ENCODE assay signal across 1 cellular context in the genomic region with DNA sequence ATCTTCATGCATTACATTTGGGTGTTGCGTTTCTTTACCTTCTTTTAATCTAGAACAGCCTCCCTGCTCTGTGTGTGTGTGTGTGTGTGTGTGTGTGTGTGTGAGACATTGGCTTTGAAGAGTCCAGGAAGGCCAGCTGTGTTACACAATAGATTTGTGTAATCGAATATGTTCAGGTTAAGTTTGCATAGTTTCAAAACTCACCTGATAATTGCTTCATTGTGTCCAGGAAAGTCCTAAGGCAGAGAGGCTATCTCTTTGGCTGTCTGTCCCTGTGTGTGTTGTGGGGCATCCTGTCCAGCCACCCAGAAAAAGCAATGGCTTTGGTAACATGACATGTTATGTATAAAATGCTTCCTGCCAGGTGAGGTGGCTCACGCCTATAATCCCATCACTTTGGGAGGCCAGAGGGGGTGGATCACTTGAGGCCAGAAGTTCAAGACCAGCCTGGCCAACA.
TF ChIP-seq lines count a peak whose summit lies in the region.

No MANE protein-coding gene starts in this region.

TF ChIP-seq in HepG2, 621 proteins besides CTCF, POLR2A, EP300 and RAD21 (continued from another document and continues in another):
- TF ChIP-seq, protein P1, sequence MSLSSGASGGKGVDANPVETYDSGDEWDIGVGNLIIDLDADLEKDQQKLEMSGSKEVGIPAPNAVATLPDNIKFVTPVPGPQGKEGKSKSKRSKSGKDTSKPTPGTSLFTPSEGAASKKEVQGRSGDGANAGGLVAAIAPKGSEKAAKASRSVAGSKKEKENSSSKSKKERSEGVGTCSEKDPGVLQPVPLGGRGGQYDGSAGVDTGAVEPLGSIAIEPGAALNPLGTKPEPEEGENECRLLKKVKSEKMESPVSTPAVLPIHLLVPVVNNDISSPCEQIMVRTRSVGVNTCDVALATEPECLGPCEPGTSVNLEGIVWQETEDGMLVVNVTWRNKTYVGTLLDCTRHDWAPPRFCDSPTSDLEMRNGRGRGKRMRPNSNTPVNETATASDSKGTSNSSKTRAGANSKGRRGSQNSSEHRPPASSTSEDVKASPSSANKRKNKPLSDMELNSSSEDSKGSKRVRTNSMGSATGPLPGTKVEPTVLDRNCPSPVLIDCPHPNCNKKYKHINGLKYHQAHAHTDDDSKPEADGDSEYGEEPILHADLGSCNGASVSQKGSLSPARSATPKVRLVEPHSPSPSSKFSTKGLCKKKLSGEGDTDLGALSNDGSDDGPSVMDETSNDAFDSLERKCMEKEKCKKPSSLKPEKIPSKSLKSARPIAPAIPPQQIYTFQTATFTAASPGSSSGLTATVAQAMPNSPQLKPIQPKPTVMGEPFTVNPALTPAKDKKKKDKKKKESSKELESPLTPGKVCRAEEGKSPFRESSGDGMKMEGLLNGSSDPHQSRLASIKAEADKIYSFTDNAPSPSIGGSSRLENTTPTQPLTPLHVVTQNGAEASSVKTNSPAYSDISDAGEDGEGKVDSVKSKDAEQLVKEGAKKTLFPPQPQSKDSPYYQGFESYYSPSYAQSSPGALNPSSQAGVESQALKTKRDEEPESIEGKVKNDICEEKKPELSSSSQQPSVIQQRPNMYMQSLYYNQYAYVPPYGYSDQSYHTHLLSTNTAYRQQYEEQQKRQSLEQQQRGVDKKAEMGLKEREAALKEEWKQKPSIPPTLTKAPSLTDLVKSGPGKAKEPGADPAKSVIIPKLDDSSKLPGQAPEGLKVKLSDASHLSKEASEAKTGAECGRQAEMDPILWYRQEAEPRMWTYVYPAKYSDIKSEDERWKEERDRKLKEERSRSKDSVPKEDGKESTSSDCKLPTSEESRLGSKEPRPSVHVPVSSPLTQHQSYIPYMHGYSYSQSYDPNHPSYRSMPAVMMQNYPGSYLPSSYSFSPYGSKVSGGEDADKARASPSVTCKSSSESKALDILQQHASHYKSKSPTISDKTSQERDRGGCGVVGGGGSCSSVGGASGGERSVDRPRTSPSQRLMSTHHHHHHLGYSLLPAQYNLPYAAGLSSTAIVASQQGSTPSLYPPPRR (CRISPR knock-in tag; IDR thresholded peaks at IDR 0.05; ENCODE audit: borderline replicate concordance), result peak; percentile 84
- TF ChIP-seq, protein P2, sequence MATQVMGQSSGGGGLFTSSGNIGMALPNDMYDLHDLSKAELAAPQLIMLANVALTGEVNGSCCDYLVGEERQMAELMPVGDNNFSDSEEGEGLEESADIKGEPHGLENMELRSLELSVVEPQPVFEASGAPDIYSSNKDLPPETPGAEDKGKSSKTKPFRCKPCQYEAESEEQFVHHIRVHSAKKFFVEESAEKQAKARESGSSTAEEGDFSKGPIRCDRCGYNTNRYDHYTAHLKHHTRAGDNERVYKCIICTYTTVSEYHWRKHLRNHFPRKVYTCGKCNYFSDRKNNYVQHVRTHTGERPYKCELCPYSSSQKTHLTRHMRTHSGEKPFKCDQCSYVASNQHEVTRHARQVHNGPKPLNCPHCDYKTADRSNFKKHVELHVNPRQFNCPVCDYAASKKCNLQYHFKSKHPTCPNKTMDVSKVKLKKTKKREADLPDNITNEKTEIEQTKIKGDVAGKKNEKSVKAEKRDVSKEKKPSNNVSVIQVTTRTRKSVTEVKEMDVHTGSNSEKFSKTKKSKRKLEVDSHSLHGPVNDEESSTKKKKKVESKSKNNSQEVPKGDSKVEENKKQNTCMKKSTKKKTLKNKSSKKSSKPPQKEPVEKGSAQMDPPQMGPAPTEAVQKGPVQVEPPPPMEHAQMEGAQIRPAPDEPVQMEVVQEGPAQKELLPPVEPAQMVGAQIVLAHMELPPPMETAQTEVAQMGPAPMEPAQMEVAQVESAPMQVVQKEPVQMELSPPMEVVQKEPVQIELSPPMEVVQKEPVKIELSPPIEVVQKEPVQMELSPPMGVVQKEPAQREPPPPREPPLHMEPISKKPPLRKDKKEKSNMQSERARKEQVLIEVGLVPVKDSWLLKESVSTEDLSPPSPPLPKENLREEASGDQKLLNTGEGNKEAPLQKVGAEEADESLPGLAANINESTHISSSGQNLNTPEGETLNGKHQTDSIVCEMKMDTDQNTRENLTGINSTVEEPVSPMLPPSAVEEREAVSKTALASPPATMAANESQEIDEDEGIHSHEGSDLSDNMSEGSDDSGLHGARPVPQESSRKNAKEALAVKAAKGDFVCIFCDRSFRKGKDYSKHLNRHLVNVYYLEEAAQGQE (IDR thresholded peaks at IDR 0.05; ENCODE audit: borderline replicate concordance in 1 of 2, low read depth in 1 of 2, low read length in 2 of 2), result no peak
- TF ChIP-seq, protein P3, sequence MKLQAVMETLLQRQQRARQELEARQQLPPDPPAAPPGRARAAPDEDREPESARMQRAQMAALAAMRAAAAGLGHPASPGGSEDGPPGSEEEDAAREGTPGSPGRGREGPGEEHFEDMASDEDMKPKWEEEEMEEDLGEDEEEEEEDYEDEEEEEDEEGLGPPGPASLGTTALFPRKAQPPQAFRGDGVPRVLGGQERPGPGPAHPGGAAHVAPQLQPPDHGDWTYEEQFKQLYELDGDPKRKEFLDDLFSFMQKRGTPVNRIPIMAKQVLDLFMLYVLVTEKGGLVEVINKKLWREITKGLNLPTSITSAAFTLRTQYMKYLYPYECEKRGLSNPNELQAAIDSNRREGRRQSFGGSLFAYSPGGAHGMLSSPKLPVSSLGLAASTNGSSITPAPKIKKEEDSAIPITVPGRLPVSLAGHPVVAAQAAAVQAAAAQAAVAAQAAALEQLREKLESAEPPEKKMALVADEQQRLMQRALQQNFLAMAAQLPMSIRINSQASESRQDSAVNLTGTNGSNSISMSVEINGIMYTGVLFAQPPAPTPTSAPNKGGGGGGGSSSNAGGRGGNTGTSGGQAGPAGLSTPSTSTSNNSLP (IDR thresholded peaks at IDR 0.05; ENCODE audit: low read depth, low read length), result peak; percentile 52; the same call in 1 of the 2 replicates
- TF ChIP-seq ZNF468 (CRISPR knock-in tag; IDR thresholded peaks at IDR 0.05), result 0 out of 2 replicates have a peak, but pooled peaks have one; percentile 22
- no peak for TF ChIP-seq ZNF451 (CRISPR knock-in tag; IDR thresholded peaks at IDR 0.05)
- TF ChIP-seq, protein P4, sequence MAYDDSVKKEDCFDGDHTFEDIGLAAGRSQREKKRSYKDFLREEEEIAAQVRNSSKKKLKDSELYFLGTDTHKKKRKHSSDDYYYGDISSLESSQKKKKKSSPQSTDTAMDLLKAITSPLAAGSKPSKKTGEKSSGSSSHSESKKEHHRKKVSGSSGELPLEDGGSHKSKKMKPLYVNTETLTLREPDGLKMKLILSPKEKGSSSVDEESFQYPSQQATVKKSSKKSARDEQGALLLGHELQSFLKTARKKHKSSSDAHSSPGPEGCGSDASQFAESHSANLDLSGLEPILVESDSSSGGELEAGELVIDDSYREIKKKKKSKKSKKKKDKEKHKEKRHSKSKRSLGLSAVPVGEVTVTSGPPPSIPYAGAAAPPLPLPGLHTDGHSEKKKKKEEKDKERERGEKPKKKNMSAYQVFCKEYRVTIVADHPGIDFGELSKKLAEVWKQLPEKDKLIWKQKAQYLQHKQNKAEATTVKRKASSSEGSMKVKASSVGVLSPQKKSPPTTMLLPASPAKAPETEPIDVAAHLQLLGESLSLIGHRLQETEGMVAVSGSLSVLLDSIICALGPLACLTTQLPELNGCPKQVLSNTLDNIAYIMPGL (CRISPR knock-in tag; IDR thresholded peaks at IDR 0.05; ENCODE audit: borderline replicate concordance in 1 of 2, low read depth in 1 of 2), result 0 out of 4 replicates have a peak, but pooled peaks of 1 of the 2 experiments have one; percentile 40
- TF ChIP-seq ZNF607 (CRISPR knock-in tag; IDR thresholded peaks at IDR 0.05; ENCODE audit: borderline replicate concordance), result no peak
- TF ChIP-seq ZNF317 (CRISPR knock-in tag; IDR thresholded peaks at IDR 0.05), result no peak
- no peak for TF ChIP-seq PAWR (CRISPR knock-in tag; IDR thresholded peaks at IDR 0.05; ENCODE audit: borderline replicate concordance)
- TF ChIP-seq KDM3A (CRISPR knock-in tag; IDR thresholded peaks at IDR 0.05; ENCODE audit: low read depth), result no peak
- TF ChIP-seq ZNF780A (CRISPR knock-in tag; IDR thresholded peaks at IDR 0.05), result no peak
- TF ChIP-seq NR3C1 (CRISPR knock-in tag; IDR thresholded peaks at IDR 0.05), result no peak
- no peak for TF ChIP-seq SPEN (CRISPR knock-in tag; IDR thresholded peaks at IDR 0.05; ENCODE audit: low read depth)
- TF ChIP-seq ELF3 (CRISPR knock-in tag; IDR thresholded peaks at IDR 0.05), result 0 out of 2 replicates have a peak, but pooled peaks have one; percentile 35
- TF ChIP-seq ZNF552 (CRISPR knock-in tag; IDR thresholded peaks at IDR 0.05; ENCODE audit: borderline replicate concordance), result no peak
- TF ChIP-seq ZNF549 (CRISPR knock-in tag; IDR thresholded peaks at IDR 0.05), result no peak
- no peak for TF ChIP-seq NFRKB (IDR thresholded peaks at IDR 0.05)
- TF ChIP-seq, protein P5, sequence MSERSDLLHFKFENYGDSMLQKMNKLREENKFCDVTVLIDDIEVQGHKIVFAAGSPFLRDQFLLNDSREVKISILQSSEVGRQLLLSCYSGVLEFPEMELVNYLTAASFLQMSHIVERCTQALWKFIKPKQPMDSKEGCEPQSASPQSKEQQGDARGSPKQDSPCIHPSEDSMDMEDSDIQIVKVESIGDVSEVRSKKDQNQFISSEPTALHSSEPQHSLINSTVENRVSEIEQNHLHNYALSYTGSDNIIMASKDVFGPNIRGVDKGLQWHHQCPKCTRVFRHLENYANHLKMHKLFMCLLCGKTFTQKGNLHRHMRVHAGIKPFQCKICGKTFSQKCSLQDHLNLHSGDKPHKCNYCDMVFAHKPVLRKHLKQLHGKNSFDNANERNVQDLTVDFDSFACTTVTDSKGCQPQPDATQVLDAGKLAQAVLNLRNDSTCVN (CRISPR knock-in tag; IDR thresholded peaks at IDR 0.05; ENCODE audit: borderline replicate concordance), result no peak
- TF ChIP-seq PITX1 (CRISPR knock-in tag; IDR thresholded peaks at IDR 0.05), result peak; percentile 60; the same call in 1 of the 2 replicates
- no peak for TF ChIP-seq RORA (CRISPR knock-in tag; IDR thresholded peaks at IDR 0.05)
- peak; percentile 53 for TF ChIP-seq SIX4 (CRISPR knock-in tag; IDR thresholded peaks at IDR 0.05)
- TF ChIP-seq NCOA1 (CRISPR knock-in tag; IDR thresholded peaks at IDR 0.05), result no peak
- TF ChIP-seq, protein P6, sequence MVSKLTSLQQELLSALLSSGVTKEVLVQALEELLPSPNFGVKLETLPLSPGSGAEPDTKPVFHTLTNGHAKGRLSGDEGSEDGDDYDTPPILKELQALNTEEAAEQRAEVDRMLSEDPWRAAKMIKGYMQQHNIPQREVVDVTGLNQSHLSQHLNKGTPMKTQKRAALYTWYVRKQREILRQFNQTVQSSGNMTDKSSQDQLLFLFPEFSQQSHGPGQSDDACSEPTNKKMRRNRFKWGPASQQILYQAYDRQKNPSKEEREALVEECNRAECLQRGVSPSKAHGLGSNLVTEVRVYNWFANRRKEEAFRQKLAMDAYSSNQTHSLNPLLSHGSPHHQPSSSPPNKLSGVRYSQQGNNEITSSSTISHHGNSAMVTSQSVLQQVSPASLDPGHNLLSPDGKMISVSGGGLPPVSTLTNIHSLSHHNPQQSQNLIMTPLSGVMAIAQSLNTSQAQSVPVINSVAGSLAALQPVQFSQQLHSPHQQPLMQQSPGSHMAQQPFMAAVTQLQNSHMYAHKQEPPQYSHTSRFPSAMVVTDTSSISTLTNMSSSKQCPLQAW (CRISPR knock-in tag; IDR thresholded peaks at IDR 0.05), result no peak
- no peak for TF ChIP-seq NR1H2 (CRISPR knock-in tag; IDR thresholded peaks at IDR 0.05; ENCODE audit: borderline replicate concordance, low read depth)
- TF ChIP-seq MTF2 (CRISPR knock-in tag; IDR thresholded peaks at IDR 0.05; ENCODE audit: borderline replicate concordance), result no peak
- no peak for TF ChIP-seq ZNF83 (CRISPR knock-in tag; IDR thresholded peaks at IDR 0.05; ENCODE audit: borderline replicate concordance)
- 0 out of 2 replicates have a peak, but pooled peaks have one; percentile 77 for TF ChIP-seq ZNF34 (CRISPR knock-in tag; IDR thresholded peaks at IDR 0.05; ENCODE audit: borderline replicate concordance)
- TF ChIP-seq ZNF713 (CRISPR knock-in tag; IDR thresholded peaks at IDR 0.05), result no peak
- TF ChIP-seq ZNF781 (CRISPR knock-in tag; IDR thresholded peaks at IDR 0.05; ENCODE audit: borderline replicate concordance, not compliant biosample characterization), result no peak
- TF ChIP-seq ZNF619 (CRISPR knock-in tag; IDR thresholded peaks at IDR 0.05), result no peak
- no peak for TF ChIP-seq ZNF720 (CRISPR knock-in tag; IDR thresholded peaks at IDR 0.05)
- no peak for TF ChIP-seq FLYWCH1 (CRISPR knock-in tag; IDR thresholded peaks at IDR 0.05)
- TF ChIP-seq ZNF253 (CRISPR knock-in tag; IDR thresholded peaks at IDR 0.05; ENCODE audit: borderline replicate concordance), result no peak
- peak; percentile 92 for TF ChIP-seq TARDBP (CRISPR knock-in tag; IDR thresholded peaks at IDR 0.05)
- TF ChIP-seq ATF7 (IDR thresholded peaks at IDR 0.05), result no peak
- no peak for TF ChIP-seq ATF7 (CRISPR knock-in tag; IDR thresholded peaks at IDR 0.05)
- no peak for TF ChIP-seq CREB1 (IDR thresholded peaks at IDR 0.05)
- peak; percentile 58; the same call in 1 of the 2 replicates for TF ChIP-seq CREB1 (CRISPR knock-in tag; IDR thresholded peaks at IDR 0.05)
- no peak for TF ChIP-seq ZNF589 (CRISPR knock-in tag; conservative IDR thresholded peaks at IDR 0.05)
- TF ChIP-seq, protein P7, sequence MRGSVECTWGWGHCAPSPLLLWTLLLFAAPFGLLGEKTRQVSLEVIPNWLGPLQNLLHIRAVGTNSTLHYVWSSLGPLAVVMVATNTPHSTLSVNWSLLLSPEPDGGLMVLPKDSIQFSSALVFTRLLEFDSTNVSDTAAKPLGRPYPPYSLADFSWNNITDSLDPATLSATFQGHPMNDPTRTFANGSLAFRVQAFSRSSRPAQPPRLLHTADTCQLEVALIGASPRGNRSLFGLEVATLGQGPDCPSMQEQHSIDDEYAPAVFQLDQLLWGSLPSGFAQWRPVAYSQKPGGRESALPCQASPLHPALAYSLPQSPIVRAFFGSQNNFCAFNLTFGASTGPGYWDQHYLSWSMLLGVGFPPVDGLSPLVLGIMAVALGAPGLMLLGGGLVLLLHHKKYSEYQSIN (CRISPR knock-in tag; IDR thresholded peaks at IDR 0.05; ENCODE audit: borderline replicate concordance), result no peak
- no peak for TF ChIP-seq ATRX (CRISPR knock-in tag; IDR thresholded peaks at IDR 0.05; ENCODE audit: borderline replicate concordance)
- no peak for TF ChIP-seq ZNF274 (CRISPR knock-in tag; IDR thresholded peaks at IDR 0.05)
- TF ChIP-seq REXO4 (CRISPR knock-in tag; IDR thresholded peaks at IDR 0.05; ENCODE audit: borderline replicate concordance), result no peak
- no peak for TF ChIP-seq GABPB1 (CRISPR knock-in tag; IDR thresholded peaks at IDR 0.05)
- 0 out of 2 replicates have a peak, but pooled peaks have one; percentile 40 for TF ChIP-seq ISL2 (CRISPR knock-in tag; IDR thresholded peaks at IDR 0.05)
- TF ChIP-seq HHEX (CRISPR knock-in tag; IDR thresholded peaks at IDR 0.05), result no peak; the same call in 1 of the 2 replicates
- no peak for TF ChIP-seq SAP130 (CRISPR knock-in tag; IDR thresholded peaks at IDR 0.05; ENCODE audit: low read depth)
